In the genomic region with DNA sequence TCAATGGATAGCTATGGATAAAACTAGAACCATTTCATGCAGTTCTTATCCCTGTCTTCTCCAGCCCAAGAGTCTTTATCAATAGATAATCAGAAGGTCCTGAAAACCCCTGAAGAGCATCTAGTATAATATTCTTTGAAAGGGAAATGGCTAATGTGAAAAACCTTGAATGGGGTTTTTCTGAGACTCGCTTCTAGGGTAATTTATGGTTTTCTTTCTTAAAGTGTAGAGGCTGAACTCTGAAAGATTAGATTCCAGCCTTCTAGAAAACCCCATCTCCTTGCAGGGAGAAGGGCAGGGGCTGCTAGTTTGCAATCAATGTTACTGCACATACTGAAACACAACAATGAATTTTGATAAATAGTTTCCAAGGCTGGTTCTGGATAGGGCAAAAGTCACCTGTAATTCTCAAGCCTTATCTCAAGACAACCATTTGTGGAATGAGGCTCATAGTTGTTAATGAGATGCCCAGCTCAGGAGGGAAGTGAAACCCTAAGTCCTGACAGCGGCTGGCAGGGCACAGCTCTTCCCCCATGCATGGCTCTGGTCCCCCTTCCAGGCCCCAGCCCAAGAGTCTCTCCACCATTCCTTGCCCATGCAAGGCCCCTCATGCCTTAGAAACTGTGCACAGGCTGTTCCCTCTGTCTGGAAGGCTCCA, we compare ENCODE assay signal across 18 cellular contexts. TPM values are rescaled to one million over a fixed set of nuclear protein-coding genes. Genes with fewer than 3 reads are reported as not detected.
DNase-seq lines count a peak whose midpoint lies in the region; ATAC-seq and TF ChIP-seq lines count a peak whose summit lies in the region.
"Had no signal": no experiment of that assay in that cellular context is flagged by ENCODE, and none has a peak within 500 bp of the region (broad histone marks: within the 10 kb centered on the region; RNA-seq: fewer than 3 reads in every experiment).

No MANE protein-coding gene starts in this region.

- CTCF ChIA-PET in CD8-positive, alpha-beta T cell (lab: Charles Lee), result no interaction called here

- peak overlapping the region; percentile 69 to 87 (median 76) for H3K27ac ChIP-seq in gastrocnemius medialis
- no peak overlapping the region for H3K27ac ChIP-seq in CD8-positive, alpha-beta T cell (ENCODE audit: low read depth, low read length)
- H3K27ac ChIP-seq: BLaER1, HL-60 had no signal

- TF ChIP-seq POLR2A in NB4 (IDR thresholded peaks at IDR 0.05; ENCODE audit: extremely low read depth, insufficient read length), result no peak
- no peak for TF ChIP-seq POLR2A in gastrocnemius medialis (IDR thresholded peaks at IDR 0.05)

- peaks cover 26 to 48% of the 10 kb centered on the region in 2 donors for H3K4me1 ChIP-seq in gastrocnemius medialis
- H3K4me1 ChIP-seq in CD8-positive, alpha-beta T cell (ENCODE audit: insufficient read depth, low read length), result no peaks in the 10 kb centered on the region
- H3K4me1 ChIP-seq: BLaER1 had no signal

- H3K4me1 Mint-ChIP-seq in CD8-positive, alpha-beta T cell (ENCODE audit: low read depth), result no peaks in the 10 kb centered on the region
- H3K4me1 Mint-ChIP-seq in activated T-helper 2 cell treated with anti-CD3 and anti-CD28 coated beads, Interferon-gamma antibody, Interleukin-2, Interleukin-4, amounts not matched to agents 10 μg/mL and 5 μg/mL and 100 μg/mL, durations not matched to agents 14 hours and 24 hours and 36 hours (ENCODE audit: low read depth), result no peaks in the 10 kb centered on the region

- H3K4me3 Mint-ChIP-seq in CD8-positive, alpha-beta T cell, result no peak overlapping the region
- no peak overlapping the region for H3K4me3 Mint-ChIP-seq in activated T-helper 2 cell treated with anti-CD3 and anti-CD28 coated beads, Interferon-gamma antibody, Interleukin-2, Interleukin-4, amounts not matched to agents 10 μg/mL and 5 μg/mL and 100 μg/mL, durations not matched to agents 14 hours and 24 hours and 36 hours (ENCODE audit: low read depth)
- H3K4me3 Mint-ChIP-seq: activated CD8-positive, alpha-beta T cell treated with anti-CD3 and anti-CD28 coated beads for 36 hours; endodermal cell had no signal

- intact Hi-C loops in gastrocnemius medialis (cut with DNase I; ENCODE audit: low total_unique reads), result no loop called here
- intact Hi-C loops in CD8-positive, alpha-beta T cell (cut with DNase I, micrococcal nuclease), result no loop called here
- intact Hi-C loops in activated T-helper 2 cell treated with anti-CD3 and anti-CD28 coated beads, Interferon-gamma antibody, Interleukin-2, Interleukin-4, amounts not matched to agents 10 μg/mL and 5 μg/mL and 100 μg/mL, durations not matched to agents 14 hours and 24 hours and 36 hours (cut with micrococcal nuclease), result no loop called here

- no peaks in the 10 kb centered on the region for H3K9me3 Mint-ChIP-seq in CD8-positive, alpha-beta T cell
- no peaks in the 10 kb centered on the region for H3K9me3 Mint-ChIP-seq in activated T-helper 2 cell treated with anti-CD3 and anti-CD28 coated beads, Interferon-gamma antibody, Interleukin-2, Interleukin-4, amounts not matched to agents 10 μg/mL and 5 μg/mL and 100 μg/mL, durations not matched to agents 14 hours and 24 hours and 36 hours
- H3K9me3 Mint-ChIP-seq: activated CD8-positive, alpha-beta T cell treated with anti-CD3 and anti-CD28 coated beads for 36 hours; endodermal cell had no signal

- ATAC-seq in GM18867 (IDR thresholded peaks at IDR 0.05; ENCODE audit: unreplicated experiment) (peak; percentile 59), HG02642 (IDR thresholded peaks at IDR 0.05; ENCODE audit: poor library complexity, unreplicated experiment) (peak; percentile 68), gastrocnemius medialis (no peak), HG03025 (IDR thresholded peaks at IDR 0.05; ENCODE audit: low FRiP score, unreplicated experiment) (no peak)
- ATAC-seq in CD8-positive, alpha-beta T cell, result no peak
- ATAC-seq: activated CD8-positive, alpha-beta T cell treated with anti-CD3 and anti-CD28 coated beads for 36 hours; HCT116; left cardiac atrium; Panc1; right cardiac atrium had no signal

- in situ Hi-C loops in gastrocnemius medialis (cut with MboI; ENCODE audit: low sequenced_read_pairs in 4 of 4), result no loop called here

- DNase-seq in NB4 (ENCODE audit: low read depth), result peak; percentile 16
- no peak for DNase-seq in gastrocnemius medialis
- no peak for DNase-seq in CD8-positive, alpha-beta T cell
- no peak for DNase-seq in NCI-H526 treated with DMSO at 0.1 percent for 48 hours (lab: John Stamatoyannopoulos, UW)
- no peak for DNase-seq in activated T-helper 2 cell treated with anti-CD3 and anti-CD28 coated beads, Interferon-gamma antibody, Interleukin-2, Interleukin-4, amounts not matched to agents 10 μg/mL and 5 μg/mL and 100 μg/mL, durations not matched to agents 14 hours and 24 hours and 36 hours (ENCODE audit: low spot score)
- DNase-seq: activated CD8-positive, alpha-beta T cell treated with anti-CD3 and anti-CD28 coated beads for 36 hours; activated gamma-delta T cell treated with Interleukin-2 at 50 U/mL for 16 hours; endodermal cell; left cardiac atrium; right cardiac atrium; T-helper 9 cell had no signal

- H3K9me3 ChIP-seq in gastrocnemius medialis, result no peaks in the 10 kb centered on the region
- no peaks in the 10 kb centered on the region for H3K9me3 ChIP-seq in CD8-positive, alpha-beta T cell (ENCODE audit: low read length)
- H3K9me3 ChIP-seq: BLaER1 had no signal

- H3K27me3 ChIP-seq in gastrocnemius medialis, result no peaks in the 10 kb centered on the region
- no peaks in the 10 kb centered on the region for H3K27me3 ChIP-seq in CD8-positive, alpha-beta T cell (ENCODE audit: insufficient read depth, low read length)
- H3K27me3 ChIP-seq: BLaER1 had no signal

- H3K36me3 Mint-ChIP-seq in CD8-positive, alpha-beta T cell, result no peaks in the 10 kb centered on the region
- no peaks in the 10 kb centered on the region for H3K36me3 Mint-ChIP-seq in activated T-helper 2 cell treated with anti-CD3 and anti-CD28 coated beads, Interferon-gamma antibody, Interleukin-2, Interleukin-4, amounts not matched to agents 10 μg/mL and 5 μg/mL and 100 μg/mL, durations not matched to agents 14 hours and 24 hours and 36 hours (ENCODE audit: low read depth)

- H3K36me3 ChIP-seq in gastrocnemius medialis, result no peaks in the 10 kb centered on the region
- no peaks in the 10 kb centered on the region for H3K36me3 ChIP-seq in CD8-positive, alpha-beta T cell (ENCODE audit: insufficient read depth, low read length)
- H3K36me3 ChIP-seq: BLaER1 had no signal

- TF ChIP-seq CTCF in NB4 (IDR thresholded peaks at IDR 0.05; ENCODE audit: low read depth, low read length) (no peak), gastrocnemius medialis (IDR thresholded peaks at IDR 0.05 in 4 of 5, conservative IDR thresholded peaks at IDR 0.05 in 1 of 5) (no peak)
- TF ChIP-seq CTCF in CD8-positive, alpha-beta T cell (IDR thresholded peaks at IDR 0.05), result no peak

- POLR2A ChIA-PET in CD8-positive, alpha-beta T cell (lab: Charles Lee), result no interaction called here

- H3K27me3 Mint-ChIP-seq in CD8-positive, alpha-beta T cell (ENCODE audit: low read depth), result peaks cover 3% of the 10 kb centered on the region
- peaks cover 3% of the 10 kb centered on the region for H3K27me3 Mint-ChIP-seq in activated T-helper 2 cell treated with anti-CD3 and anti-CD28 coated beads, Interferon-gamma antibody, Interleukin-2, Interleukin-4, amounts not matched to agents 10 μg/mL and 5 μg/mL and 100 μg/mL, durations not matched to agents 14 hours and 24 hours and 36 hours (ENCODE audit: low read depth)
- H3K27me3 Mint-ChIP-seq: activated CD8-positive, alpha-beta T cell treated with anti-CD3 and anti-CD28 coated beads for 36 hours had no signal

- H3K4me3 ChIP-seq in NB4 (ENCODE audit: low read depth, low read length) (no peak overlapping the region), gastrocnemius medialis (no peak overlapping the region)
- no peak overlapping the region for H3K4me3 ChIP-seq in CD8-positive, alpha-beta T cell (ENCODE audit: low read depth, low read length)
- H3K4me3 ChIP-seq: BLaER1 had no signal

- H3K27ac Mint-ChIP-seq in CD8-positive, alpha-beta T cell, result no peak overlapping the region
- H3K27ac Mint-ChIP-seq in activated T-helper 2 cell treated with anti-CD3 and anti-CD28 coated beads, Interferon-gamma antibody, Interleukin-2, Interleukin-4, amounts not matched to agents 10 μg/mL and 5 μg/mL and 100 μg/mL, durations not matched to agents 14 hours and 24 hours and 36 hours, result no peak overlapping the region
- H3K27ac Mint-ChIP-seq: activated CD8-positive, alpha-beta T cell treated with anti-CD3 and anti-CD28 coated beads for 36 hours; endodermal cell had no signal

RNA-seq across cellular contexts. Expression of gene PYGL, which starts 33.7 kb away (rescaled TPM):
- total RNA-seq in gastrocnemius medialis, result 1 to 10 TPM; 4.8 to 8.6 (median 6.4) TPM
- total RNA-seq in CD8-positive, alpha-beta T cell, result under 1 TPM in 1 of 2 experiments, not detected in 1; 0.36 TPM
- 1.5 and 2.1 TPM in 2 replicates for total RNA-seq in activated T-helper 2 cell treated with anti-CD3 and anti-CD28 coated beads, Interferon-gamma antibody, Interleukin-2, Interleukin-4, amounts not matched to agents 10 μg/mL and 5 μg/mL and 100 μg/mL, durations not matched to agents 14 hours and 24 hours and 36 hours

Comparison
In these comparisons a context has a peak if more than half of its experiments do, and no peak if none do; other contexts are left out.
1. ATAC-seq: peak in GM18867 (single experiment) and HG02642 (single experiment); none in gastrocnemius medialis (0 of 2), HG03025 (single experiment) and CD8-positive, alpha-beta T cell (single experiment).